ENCODE assay signal across 16 cellular contexts in genomic region chr15:69887553-69887952, GRCh38.
DNase-seq lines count a peak whose midpoint lies in the region; ATAC-seq, FAIRE-seq and TF ChIP-seq lines count a peak whose summit lies in the region.
"Had no signal": no experiment of that assay in that cellular context is flagged by ENCODE, and none has a peak within 500 bp of the region (broad histone marks: within the 10 kb centered on the region; RNA-seq: fewer than 3 reads in every experiment).

No MANE protein-coding gene starts in this region.

- POLR2A ChIA-PET in HepG2 (lab: Yijun Ruan, JAX): no interaction called here

- no peaks in the 10 kb centered on the region for H3K79me2 ChIP-seq in HepG2 (ENCODE audit: insufficient read depth, low read length)

- no peaks in the 10 kb centered on the region for H3K36me3 Mint-ChIP-seq in brain
- H3K36me3 Mint-ChIP-seq in stimulated activated memory B cell treated with anti-CD40 and anti-IgM and Interleukin-4, amounts not matched to agents 10 μg/mL and 1 μg/mL and 100 μg/mL, for 72 hours: no peaks in the 10 kb centered on the region
- H3K36me3 Mint-ChIP-seq: CD4-positive, CD25-positive, alpha-beta regulatory T cell had no signal

- no peak overlapping the region for H2AFZ ChIP-seq in HepG2 (ENCODE audit: low read length)

- in situ Hi-C loops in HepG2 (cut with HindIII; ENCODE audit: extremely low pct_ligation_motif_present, low pct_unique_long_range_greater_than_20kb): no loop called here

- no peak overlapping the region for H3K27ac ChIP-seq in HepG2 (ENCODE audit: extremely low read length, insufficient read depth, low read length)
- H3K27ac ChIP-seq in right lobe of liver: no peak overlapping the region
- H3K27ac ChIP-seq: BLaER1 treated with 17β-estradiol and CSF1 and Interleukin-3, amounts not matched to agents 10 nM and 100 nM had no signal

- H3K4me3 Mint-ChIP-seq in brain: no peak overlapping the region
- no peak overlapping the region for H3K4me3 Mint-ChIP-seq in stimulated activated memory B cell treated with anti-CD40 and anti-IgM and Interleukin-4, amounts not matched to agents 10 μg/mL and 1 μg/mL and 100 μg/mL, for 72 hours
- H3K4me3 Mint-ChIP-seq: B cell; CD4-positive, CD25-positive, alpha-beta regulatory T cell; CD8-positive, alpha-beta memory T cell had no signal

- DNase-seq in HepG2 (ENCODE audit: low spot score): no peak
- no peak for DNase-seq in right lobe of liver
- DNase-seq in retina: no peak
- no peak for DNase-seq in NK-92 treated with Interleukin-12 subunit alpha and Interleukin-12 subunit beta, amount 100 ng/mL, for 24 hours (lab: John Stamatoyannopoulos, UW)
- DNase-seq: Caco-2; CD4-positive, CD25-positive, alpha-beta regulatory T cell; CD8-positive, alpha-beta memory T cell; GF-D8; GOT3; H7 had no signal

- 0 out of 2 replicates have a peak, but pooled peaks cover 3% of the 10 kb centered on the region for H4K20me1 ChIP-seq in HepG2 (ENCODE audit: insufficient read depth, low read length)
- H4K20me1 ChIP-seq: BLaER1 treated with 17β-estradiol and CSF1 and Interleukin-3, amounts not matched to agents 10 nM and 100 nM had no signal

- CTCF ChIA-PET in HepG2 (lab: Yijun Ruan, JAX; ENCODE audit: low intra/inter-chr PET ratio, low total read pairs): no interaction called here

- no peak for FAIRE-seq in HepG2 (lab: Jason Lieb, UNC)
- FAIRE-seq: D721Med had no signal

- H3K27me3 ChIP-seq in HepG2 (ENCODE audit: control insufficient read depth in 1 of 2, insufficient read depth in 2 of 2, low read length in 2 of 2) (peaks cover 1 to 13% of the 10 kb centered on the region in 2 experiments; a peak in 3 of 5 replicates), right lobe of liver (no peaks in the 10 kb centered on the region)

- TF ChIP-seq CTCF in HepG2 (CRISPR knock-in tag; IDR thresholded peaks at IDR 0.05): no peak
- TF ChIP-seq CTCF in right lobe of liver (IDR thresholded peaks at IDR 0.05): no peak
- TF ChIP-seq CTCF in brain (conservative IDR thresholded peaks at IDR 0.05): no peak

- peaks cover 63% of the 10 kb centered on the region for H3K4me1 Mint-ChIP-seq in brain
- H3K4me1 Mint-ChIP-seq in stimulated activated memory B cell treated with anti-CD40 and anti-IgM and Interleukin-4, amounts not matched to agents 10 μg/mL and 1 μg/mL and 100 μg/mL, for 72 hours: peaks cover 2% of the 10 kb centered on the region
- H3K4me1 Mint-ChIP-seq: CD4-positive, CD25-positive, alpha-beta regulatory T cell; CD8-positive, alpha-beta memory T cell had no signal

- H3K36me3 ChIP-seq in HepG2 (replicated peaks in 1 of 2; ENCODE audit: control insufficient read depth in 1 of 2, insufficient read depth in 2 of 2, low read length in 2 of 2): no peaks in the 10 kb centered on the region
- no peaks in the 10 kb centered on the region for H3K36me3 ChIP-seq in right lobe of liver
- H3K36me3 ChIP-seq: BLaER1 treated with 17β-estradiol and CSF1 and Interleukin-3, amounts not matched to agents 10 nM and 100 nM had no signal

- H3K27me3 Mint-ChIP-seq in brain: peaks cover 10% of the 10 kb centered on the region
- no peaks in the 10 kb centered on the region for H3K27me3 Mint-ChIP-seq in stimulated activated memory B cell treated with anti-CD40 and anti-IgM and Interleukin-4, amounts not matched to agents 10 μg/mL and 1 μg/mL and 100 μg/mL, for 72 hours

- H3K4me1 ChIP-seq in HepG2 (ENCODE audit: insufficient read depth, low read length) (no peaks in the 10 kb centered on the region), right lobe of liver (no peaks in the 10 kb centered on the region)
- H3K4me1 ChIP-seq: Caco-2 had no signal

- TF ChIP-seq EP300 in HepG2 (IDR thresholded peaks at IDR 0.05; ENCODE audit: low read depth in 2 of 2, low read length in 2 of 2) (no peak), HepG2 (CRISPR knock-in tag; IDR thresholded peaks at IDR 0.05; ENCODE audit: borderline replicate concordance) (no peak)

- H3K4me2 ChIP-seq in HepG2 (ENCODE audit: low read depth, low read length): no peak overlapping the region
- H3K4me2 ChIP-seq: BLaER1 treated with 17β-estradiol and CSF1 and Interleukin-3, amounts not matched to agents 10 nM and 100 nM had no signal

- ATAC-seq in HepG2: no peak
- no peak for ATAC-seq in right lobe of liver
- no peak for ATAC-seq in stimulated activated memory B cell treated with anti-CD40 and anti-IgM and Interleukin-4, amounts not matched to agents 10 μg/mL and 1 μg/mL and 100 μg/mL, for 72 hours
- ATAC-seq: HCT116 had no signal

- intact Hi-C loops in HepG2 (cut with micrococcal nuclease; ENCODE audit: unreplicated experiment): no loop called here
- intact Hi-C loops in right lobe of liver (cut with DNase I): no loop called here

- H3K9me3 ChIP-seq in HepG2 (ENCODE audit: low read length) (no peaks in the 10 kb centered on the region), right lobe of liver (no peaks in the 10 kb centered on the region)
- H3K9me3 ChIP-seq: Caco-2 had no signal

- H3K9ac ChIP-seq in HepG2 (ENCODE audit: insufficient read depth, low read depth, low read length): no peak overlapping the region
- H3K9ac ChIP-seq: BLaER1 treated with 17β-estradiol and CSF1 and Interleukin-3, amounts not matched to agents 10 nM and 100 nM had no signal

- BruUV-seq in HepG2 (replicated peaks; lab: Mats Ljungman, UMichigan): no TSS peak

- TF ChIP-seq RAD21 in HepG2 (CRISPR knock-in tag; IDR thresholded peaks at IDR 0.05): no peak

- H3K27ac Mint-ChIP-seq in brain: peak overlapping the region in 3 of 5 experiments; percentile 21 to 71 (median 57)
- H3K27ac Mint-ChIP-seq in stimulated activated memory B cell treated with anti-CD40 and anti-IgM and Interleukin-4, amounts not matched to agents 10 μg/mL and 1 μg/mL and 100 μg/mL, for 72 hours: peak overlapping the region; percentile 4
- H3K27ac Mint-ChIP-seq: CD4-positive, CD25-positive, alpha-beta regulatory T cell; CD8-positive, alpha-beta memory T cell had no signal

- H3K4me3 ChIP-seq in HepG2 (replicated peaks in 1 of 3; ENCODE audit: insufficient read depth in 1 of 3, low read depth in 2 of 3, low read length in 3 of 3): no peak overlapping the region
- H3K4me3 ChIP-seq in right lobe of liver: no peak overlapping the region
- H3K4me3 ChIP-seq: BLaER1 treated with 17β-estradiol and CSF1 and Interleukin-3, amounts not matched to agents 10 nM and 100 nM had no signal

- peaks cover 7 to 21% (median 12%) of the 10 kb centered on the region in 5 experiments for H3K9me3 Mint-ChIP-seq in brain
- peaks cover 3% of the 10 kb centered on the region for H3K9me3 Mint-ChIP-seq in stimulated activated memory B cell treated with anti-CD40 and anti-IgM and Interleukin-4, amounts not matched to agents 10 μg/mL and 1 μg/mL and 100 μg/mL, for 72 hours

- 0% methylated on average over 1 of the region's 1 CpG for WGBS in HepG2 (ENCODE audit: low lambda C conversion rate)
- no CpG with 5 or more reads among the region's 1 CpG for WGBS in right lobe of liver (ENCODE audit: insufficient coverage, low coverage, low lambda C conversion rate, missing lambda C conversion rate)

- TF ChIP-seq POLR2A in HepG2 (IDR thresholded peaks at IDR 0.05; ENCODE audit: insufficient read depth in 1 of 2, low read depth in 2 of 2, low read length in 2 of 2) (no peak), right lobe of liver (IDR thresholded peaks at IDR 0.05) (no peak)

TF ChIP-seq in HepG2, 621 proteins besides CTCF, POLR2A, EP300 and RAD21:
- TF ChIP-seq ATF7 (IDR thresholded peaks at IDR 0.05) (peak; percentile 64), ATF7 (CRISPR knock-in tag; IDR thresholded peaks at IDR 0.05) (no peak), ZNF747 (CRISPR knock-in tag; IDR thresholded peaks at IDR 0.05; ENCODE audit: borderline replicate concordance) (no peak), CBX1 (IDR thresholded peaks at IDR 0.05; ENCODE audit: low read depth) (no peak)
